ENCODE assay signal across 13 cellular contexts in the genomic region with DNA sequence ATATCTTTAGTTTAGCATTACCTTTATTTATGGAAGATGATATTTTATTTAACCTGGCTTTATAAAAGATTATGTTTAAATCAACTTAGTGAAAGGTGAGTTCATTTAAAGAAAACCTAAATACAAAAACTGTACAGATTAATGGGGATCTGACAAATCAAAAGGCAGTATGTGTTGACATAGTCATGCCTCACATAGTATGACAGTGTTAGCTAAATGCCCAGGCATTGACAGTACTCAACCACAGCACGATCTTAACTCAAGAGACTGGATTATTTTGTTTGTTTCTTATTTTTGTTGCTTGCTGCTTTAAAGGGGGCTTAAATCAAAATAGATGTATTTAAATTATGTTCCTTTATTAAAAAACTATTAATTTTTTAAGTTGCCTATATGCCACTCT.
DNase-seq lines count a peak whose midpoint lies in the region.
"Had no signal": no experiment of that assay in that cellular context is flagged by ENCODE, and none has a peak within 500 bp of the region (broad histone marks: within the 10 kb centered on the region; RNA-seq: fewer than 3 reads in every experiment).

No MANE protein-coding gene starts in this region.

- DNase-seq in DMS53 treated with DMSO at 0.1 percent for 48 hours (lab: John Stamatoyannopoulos, UW; ENCODE audit: unreplicated experiment) (peak; percentile 83), DMS79 treated with DMSO at 0.1 percent for 48 hours (lab: John Stamatoyannopoulos, UW) (peak; percentile 47), NCI-H345 (lab: John Stamatoyannopoulos, UW) (peak; percentile 69), left kidney (ENCODE audit: low read depth, low spot score) (peak; percentile 10), midbrain (lab: John Stamatoyannopoulos, UW) (no peak), C1 segment of cervical spinal cord (lab: John Stamatoyannopoulos, UW) (no peak), NOMO-1 treated with DMSO at 0.1 percent for 48 hours (lab: John Stamatoyannopoulos, UW; ENCODE audit: unreplicated experiment) (no peak)
- DNase-seq: BE2C; CD8-positive, alpha-beta T cell; COR-L47; DMS153; HCEC 1CT; HFFc6 had no signal

Comparison
In these comparisons a context has a peak if more than half of its experiments do, and no peak if none do; other contexts are left out.
1. DNase-seq: peak in DMS53 treated with DMSO at 0.1 percent for 48 hours (single experiment), DMS79 treated with DMSO at 0.1 percent for 48 hours (single experiment), NCI-H345 (single experiment) and left kidney (single experiment); none in midbrain (single experiment), C1 segment of cervical spinal cord (0 of 14) and NOMO-1 treated with DMSO at 0.1 percent for 48 hours (single experiment).